16 cellular contexts compared by ENCODE assay signal in genomic region chr3:181948286-181948685, GRCh38.
DNase-seq lines count a peak whose midpoint lies in the region; ATAC-seq and TF ChIP-seq lines count a peak whose summit lies in the region.
"Had no signal": no experiment of that assay in that cellular context is flagged by ENCODE, and none has a peak within 500 bp of the region (broad histone marks: within the 10 kb centered on the region; RNA-seq: fewer than 3 reads in every experiment).

No MANE protein-coding gene starts in this region.

- no peaks in the 10 kb centered on the region for H3K9me2 ChIP-seq in Karpas-422 (replicated peaks; ENCODE audit: insufficient read depth, low read length)

- H3K9me3 Mint-ChIP-seq in progenitor cell of endocrine pancreas (ENCODE audit: low read depth) = no peaks in the 10 kb centered on the region

- H3K36me3 ChIP-seq in Karpas-422 (ENCODE audit: insufficient read depth, low read length) = no peaks in the 10 kb centered on the region
- H3K36me3 ChIP-seq: ovary, suprapubic skin had no signal

- H3K4me1 Mint-ChIP-seq in progenitor cell of endocrine pancreas (ENCODE audit: low read depth) = peaks cover 8% of the 10 kb centered on the region

- no peak overlapping the region for H3K27ac ChIP-seq in Karpas-422 (ENCODE audit: low read length)
- H3K27ac ChIP-seq: ovary, SK-N-MC, suprapubic skin had no signal

- H3K4me2 ChIP-seq in Karpas-422 (ENCODE audit: low read depth, low read length, poor library complexity, severe bottlenecking) = no peak overlapping the region

- TF ChIP-seq CTCF in astrocyte of the spinal cord (IDR thresholded peaks at IDR 0.05; ENCODE audit: low read depth, low read length) = peak; percentile 25
- TF ChIP-seq CTCF in progenitor cell of endocrine pancreas (IDR thresholded peaks at IDR 0.05; ENCODE audit: unreplicated experiment) = peak; percentile 24

- H3K79me2 ChIP-seq in Karpas-422 (ENCODE audit: low read length) = no peaks in the 10 kb centered on the region

- in situ Hi-C loops in astrocyte of the spinal cord (cut with HindIII; ENCODE audit: low sequenced_read_pairs) = no loop called here

- no peaks in the 10 kb centered on the region for H3K36me3 Mint-ChIP-seq in progenitor cell of endocrine pancreas (ENCODE audit: insufficient read depth)
- H3K36me3 Mint-ChIP-seq: brain had no signal

- no peak overlapping the region for H3K9ac ChIP-seq in Karpas-422 (ENCODE audit: low read length)

- no peaks in the 10 kb centered on the region for H3K9me3 ChIP-seq in Karpas-422 (ENCODE audit: low read length)
- H3K9me3 ChIP-seq: ovary, suprapubic skin had no signal

- H3K27me3 ChIP-seq in Karpas-422 (ENCODE audit: low read length) = no peaks in the 10 kb centered on the region
- H3K27me3 ChIP-seq: ovary, suprapubic skin had no signal

- H3K4me3 ChIP-seq in Karpas-422 (ENCODE audit: low read length) (no peak overlapping the region), astrocyte of the spinal cord (ENCODE audit: low read depth, low read length) (no peak overlapping the region)
- H3K4me3 ChIP-seq: ovary, SK-N-MC, suprapubic skin had no signal

- no peak overlapping the region for H3K27ac Mint-ChIP-seq in progenitor cell of endocrine pancreas
- H3K27ac Mint-ChIP-seq: brain had no signal

- no peak overlapping the region for H2AFZ ChIP-seq in Karpas-422 (ENCODE audit: low read length)

- H3K27me3 Mint-ChIP-seq in progenitor cell of endocrine pancreas = peaks cover 18% of the 10 kb centered on the region
- H3K27me3 Mint-ChIP-seq: brain had no signal

- peaks cover under 1% of the 10 kb centered on the region for H3K4me1 ChIP-seq in Karpas-422 (ENCODE audit: low read length)
- H3K4me1 ChIP-seq: suprapubic skin had no signal

- ATAC-seq in GM19351 (IDR thresholded peaks at IDR 0.05; ENCODE audit: unreplicated experiment) = no peak

- peak; percentile 5 for DNase-seq in NCI-H748 (lab: John Stamatoyannopoulos, UW; ENCODE audit: unreplicated experiment)
- DNase-seq in NCI-H748 treated with DMSO at 0.1 percent for 48 hours (lab: John Stamatoyannopoulos, UW) = no peak
- DNase-seq in Karpas-422 = peak; percentile 71
- no peak for DNase-seq in astrocyte of the spinal cord (ENCODE audit: low read depth, low spot score)
- no peak for DNase-seq in progenitor cell of endocrine pancreas (ENCODE audit: low spot score, unreplicated experiment)
- DNase-seq in NCI-H1105 (lab: John Stamatoyannopoulos, UW) = no peak
- DNase-seq in NCI-H774 (lab: John Stamatoyannopoulos, UW) = no peak
- DNase-seq: activated CD8-positive, alpha-beta memory T cell treated with anti-CD3 and anti-CD28 coated beads for 24 hours; activated gamma-delta T cell; effector CD4-positive, alpha-beta T cell; NCI-H1105 treated with DMSO at 0.1 percent for 48 hours; ovary had no signal

- no peak overlapping the region for H3K4me3 Mint-ChIP-seq in progenitor cell of endocrine pancreas (ENCODE audit: low read depth)
- H3K4me3 Mint-ChIP-seq: brain had no signal

- no peaks in the 10 kb centered on the region for H4K20me1 ChIP-seq in Karpas-422 (ENCODE audit: insufficient read depth, low read depth, low read length)

Comparison
In these comparisons a context has a peak if more than half of its experiments do, and no peak if none do; other contexts are left out.
1. DNase-seq: peak in NCI-H748 (single experiment) and Karpas-422 (single experiment); none in NCI-H748 treated with DMSO at 0.1 percent for 48 hours (single experiment), astrocyte of the spinal cord (single experiment), progenitor cell of endocrine pancreas (single experiment), NCI-H1105 (single experiment) and NCI-H774 (single experiment).